In genomic region chr19:44865196-44865767, GRCh38 we compare ENCODE assay signal across 20 cellular contexts. TPM values are rescaled to one million over a fixed set of nuclear protein-coding genes. Genes with fewer than 3 reads are reported as not detected.
"Had no signal": no experiment of that assay in that cellular context is flagged by ENCODE, and none has a peak within 500 bp of the region (broad histone marks: within the 10 kb centered on the region; RNA-seq: fewer than 3 reads in every experiment).

No MANE protein-coding gene starts in this region.

- FAIRE-seq: colon, kidney had no signal

- H3K4me3 ChIP-seq: SK-N-MC, stomach, testis, upper lobe of left lung had no signal

- H3K27ac ChIP-seq: brain microvascular endothelial cell, SK-N-MC, stomach, testis, upper lobe of left lung had no signal

- H3K9me3 ChIP-seq: stomach, testis, upper lobe of left lung had no signal

- ATAC-seq: activated CD8-positive, alpha-beta T cell treated with anti-CD3 and anti-CD28 coated beads for 36 hours; left lobe of liver; naive thymus-derived CD4-positive, alpha-beta T cell had no signal

- H3K27me3 ChIP-seq: brain microvascular endothelial cell, stomach, testis, upper lobe of left lung had no signal

- H3K4me1 ChIP-seq: testis had no signal

- DNase-seq: activated CD4-positive, alpha-beta T cell treated with anti-CD3 and anti-CD28 coated beads for 48 hours; activated CD4-positive, CD25-positive, alpha-beta regulatory T cell; activated CD8-positive, alpha-beta T cell treated with anti-CD3 and anti-CD28 coated beads for 36 hours; activated naive CD4-positive, alpha-beta T cell treated with anti-CD3 and anti-CD28 coated beads for 36 hours; activated T-cell treated with anti-CD3 and anti-CD28 coated beads, Interleukin-2, amount 50 U/mL, for 1 hour; brain microvascular endothelial cell; central memory CD4-positive, alpha-beta T cell; endodermal cell; foreskin melanocyte; glutamatergic neuron; kidney; naive thymus-derived CD4-positive, alpha-beta T cell; occipital lobe; stomach; testis; upper lobe of left lung had no signal

RNA-seq across cellular contexts. Expression of gene APOE, which starts 40.3 kb away (rescaled TPM):
- polyA plus RNA-seq: naive thymus-derived CD4-positive, alpha-beta T cell had no signal

RNA-seq across cellular contexts. Expression of gene APOC1, which starts 49.1 kb away (rescaled TPM):
- polyA plus RNA-seq: naive thymus-derived CD4-positive, alpha-beta T cell had no signal

RNA-seq across cellular contexts. Expression of gene BCAM, which starts 56.4 kb away (rescaled TPM):
- total RNA-seq: activated CD8-positive, alpha-beta T cell treated with anti-CD3 and anti-CD28 coated beads for 36 hours; activated naive CD4-positive, alpha-beta T cell treated with anti-CD3 and anti-CD28 coated beads for 36 hours; activated T-helper 2 cell treated with anti-CD3 and anti-CD28 coated beads, Interferon-gamma antibody, Interleukin-2, Interleukin-4, amounts not matched to agents 10 μg/mL and 5 μg/mL and 100 μg/mL, durations not matched to agents 14 hours and 24 hours and 36 hours had no signal
- polyA plus RNA-seq: naive thymus-derived CD4-positive, alpha-beta T cell had no signal
